10 cellular contexts compared by ENCODE assay signal in the genomic region with DNA sequence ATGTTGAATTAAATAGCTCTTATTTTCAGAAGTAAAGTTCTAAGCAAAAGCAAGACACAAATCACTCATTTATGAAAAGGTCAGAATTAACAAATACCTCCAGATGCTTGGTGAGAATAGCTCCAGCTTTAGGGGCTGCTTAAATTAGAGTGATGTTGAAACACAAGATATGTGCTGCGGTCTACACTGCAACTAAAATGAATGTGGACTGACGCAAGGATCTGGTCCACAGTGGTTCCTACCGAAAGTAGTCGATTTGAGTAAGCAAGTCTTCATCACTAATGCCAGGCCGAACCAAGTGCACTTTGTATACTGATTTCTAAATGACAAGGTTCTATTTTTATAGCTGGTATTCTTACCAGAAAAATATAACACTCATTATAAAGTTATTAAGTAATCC.
DNase-seq lines count a peak whose midpoint lies in the region; ATAC-seq and TF ChIP-seq lines count a peak whose summit lies in the region.
"Had no signal": no experiment of that assay in that cellular context is flagged by ENCODE, and none has a peak within 500 bp of the region (broad histone marks: within the 10 kb centered on the region; RNA-seq: fewer than 3 reads in every experiment).

No MANE protein-coding gene starts in this region.

- no peaks in the 10 kb centered on the region for H3K36me3 ChIP-seq in right atrium auricular region
- H3K36me3 ChIP-seq in MM.1S (replicated peaks; ENCODE audit: insufficient read depth, low read length) = no peaks in the 10 kb centered on the region

- H4K20me1 ChIP-seq in MM.1S (ENCODE audit: insufficient read depth, low read length) = no peaks in the 10 kb centered on the region

- H3F3A ChIP-seq in MM.1S (ENCODE audit: insufficient read depth, low read length) = peaks cover 10% of the 10 kb centered on the region; the same call in 1 of the 2 replicates

- H3K4me2 ChIP-seq in MM.1S (ENCODE audit: low read depth, low read length) = no peak overlapping the region

- H3K27me3 ChIP-seq in right atrium auricular region = no peaks in the 10 kb centered on the region
- H3K27me3 ChIP-seq in MM.1S (replicated peaks; ENCODE audit: insufficient read depth, low read length) = no peaks in the 10 kb centered on the region
- H3K27me3 ChIP-seq: heart left ventricle had no signal

- no peak overlapping the region for H3K4me3 Mint-ChIP-seq in activated naive CD8-positive, alpha-beta T cell treated with anti-CD3 and anti-CD28 coated beads for 36 hours

- TF ChIP-seq CTCF in right atrium auricular region (IDR thresholded peaks at IDR 0.05) = no peak
- TF ChIP-seq CTCF in MM.1S (IDR thresholded peaks at IDR 0.05; ENCODE audit: low read length) = no peak

- no peak overlapping the region for H2AFZ ChIP-seq in MM.1S (ENCODE audit: low read length)

- H3K27ac ChIP-seq in right atrium auricular region (no peak overlapping the region), MM.1S (ENCODE audit: low read length) (no peak overlapping the region)
- H3K27ac ChIP-seq: heart left ventricle had no signal

- peaks cover 40% of the 10 kb centered on the region for H3K4me1 Mint-ChIP-seq in activated naive CD8-positive, alpha-beta T cell treated with anti-CD3 and anti-CD28 coated beads for 36 hours

- no peaks in the 10 kb centered on the region for H3K27me3 Mint-ChIP-seq in activated naive CD8-positive, alpha-beta T cell treated with anti-CD3 and anti-CD28 coated beads for 36 hours

- H3K79me2 ChIP-seq in MM.1S (ENCODE audit: low read length) = no peaks in the 10 kb centered on the region

- no peaks in the 10 kb centered on the region for H3K9me3 ChIP-seq in right atrium auricular region
- no peaks in the 10 kb centered on the region for H3K9me3 ChIP-seq in MM.1S (replicated peaks; ENCODE audit: insufficient read depth, low read length)
- H3K9me3 ChIP-seq: heart left ventricle had no signal

- no peak overlapping the region for H3K9ac ChIP-seq in MM.1S (ENCODE audit: low read length)

- H3K9me2 ChIP-seq in MM.1S (replicated peaks; ENCODE audit: insufficient read depth, low read length) = no peaks in the 10 kb centered on the region

- peak overlapping the region; percentile 28 for H3K27ac Mint-ChIP-seq in activated naive CD8-positive, alpha-beta T cell treated with anti-CD3 and anti-CD28 coated beads for 36 hours

- peaks cover 30% of the 10 kb centered on the region for H3K36me3 Mint-ChIP-seq in activated naive CD8-positive, alpha-beta T cell treated with anti-CD3 and anti-CD28 coated beads for 36 hours

- ATAC-seq in GM18517 (IDR thresholded peaks at IDR 0.05; ENCODE audit: unreplicated experiment) (peak; percentile 93), GM21423 (IDR thresholded peaks at IDR 0.05; ENCODE audit: unreplicated experiment) (peak; percentile 69), HG03175 (IDR thresholded peaks at IDR 0.05; ENCODE audit: unreplicated experiment) (peak; percentile 90)
- ATAC-seq: heart left ventricle had no signal

- peaks cover 3% of the 10 kb centered on the region for H3K9me3 Mint-ChIP-seq in activated naive CD8-positive, alpha-beta T cell treated with anti-CD3 and anti-CD28 coated beads for 36 hours

- H3K4me1 ChIP-seq in right atrium auricular region (no peaks in the 10 kb centered on the region), MM.1S (ENCODE audit: low read length) (peaks cover 28% of the 10 kb centered on the region)

- no peak for DNase-seq in activated naive CD8-positive, alpha-beta T cell treated with anti-CD3 and anti-CD28 coated beads for 36 hours
- DNase-seq in right atrium auricular region (ENCODE audit: low spot score) (no peak), MM.1S (no peak), T1000 (lab: John Stamatoyannopoulos, UW) (no peak), NAMALWA (ENCODE audit: low spot score) (no peak)
- DNase-seq: heart left ventricle; stimulated activated naive CD4-positive, alpha-beta T cell treated with Interleukin-2 at 50 U/mL for 16 hours had no signal

- H3K4me3 ChIP-seq in right atrium auricular region (no peak overlapping the region), MM.1S (ENCODE audit: low read length) (no peak overlapping the region)
- H3K4me3 ChIP-seq: heart left ventricle had no signal
